ENCODE assay signal across 8 cellular contexts in genomic region chr13:32586022-32586900, GRCh38. TPM values are rescaled to one million over a fixed set of nuclear protein-coding genes. Genes with fewer than 3 reads are reported as not detected.
DNase-seq lines count a peak whose midpoint lies in the region; ATAC-seq and TF ChIP-seq lines count a peak whose summit lies in the region.

A gene with protein sequence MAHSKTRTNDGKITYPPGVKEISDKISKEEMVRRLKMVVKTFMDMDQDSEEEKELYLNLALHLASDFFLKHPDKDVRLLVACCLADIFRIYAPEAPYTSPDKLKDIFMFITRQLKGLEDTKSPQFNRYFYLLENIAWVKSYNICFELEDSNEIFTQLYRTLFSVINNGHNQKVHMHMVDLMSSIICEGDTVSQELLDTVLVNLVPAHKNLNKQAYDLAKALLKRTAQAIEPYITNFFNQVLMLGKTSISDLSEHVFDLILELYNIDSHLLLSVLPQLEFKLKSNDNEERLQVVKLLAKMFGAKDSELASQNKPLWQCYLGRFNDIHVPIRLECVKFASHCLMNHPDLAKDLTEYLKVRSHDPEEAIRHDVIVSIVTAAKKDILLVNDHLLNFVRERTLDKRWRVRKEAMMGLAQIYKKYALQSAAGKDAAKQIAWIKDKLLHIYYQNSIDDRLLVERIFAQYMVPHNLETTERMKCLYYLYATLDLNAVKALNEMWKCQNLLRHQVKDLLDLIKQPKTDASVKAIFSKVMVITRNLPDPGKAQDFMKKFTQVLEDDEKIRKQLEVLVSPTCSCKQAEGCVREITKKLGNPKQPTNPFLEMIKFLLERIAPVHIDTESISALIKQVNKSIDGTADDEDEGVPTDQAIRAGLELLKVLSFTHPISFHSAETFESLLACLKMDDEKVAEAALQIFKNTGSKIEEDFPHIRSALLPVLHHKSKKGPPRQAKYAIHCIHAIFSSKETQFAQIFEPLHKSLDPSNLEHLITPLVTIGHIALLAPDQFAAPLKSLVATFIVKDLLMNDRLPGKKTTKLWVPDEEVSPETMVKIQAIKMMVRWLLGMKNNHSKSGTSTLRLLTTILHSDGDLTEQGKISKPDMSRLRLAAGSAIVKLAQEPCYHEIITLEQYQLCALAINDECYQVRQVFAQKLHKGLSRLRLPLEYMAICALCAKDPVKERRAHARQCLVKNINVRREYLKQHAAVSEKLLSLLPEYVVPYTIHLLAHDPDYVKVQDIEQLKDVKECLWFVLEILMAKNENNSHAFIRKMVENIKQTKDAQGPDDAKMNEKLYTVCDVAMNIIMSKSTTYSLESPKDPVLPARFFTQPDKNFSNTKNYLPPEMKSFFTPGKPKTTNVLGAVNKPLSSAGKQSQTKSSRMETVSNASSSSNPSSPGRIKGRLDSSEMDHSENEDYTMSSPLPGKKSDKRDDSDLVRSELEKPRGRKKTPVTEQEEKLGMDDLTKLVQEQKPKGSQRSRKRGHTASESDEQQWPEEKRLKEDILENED (N-terminal part only) (plus strand): TSS chr13:32586452. CDS start chr13:32648773, 62,321 bp downstream.

- H3K4me1 ChIP-seq in BE2C (no peaks in the 10 kb centered on the region), colonic mucosa (no peaks in the 10 kb centered on the region)

- H3K36me3 ChIP-seq in BE2C (no peaks in the 10 kb centered on the region; the same call in 1 of the 2 replicates), colonic mucosa (no peaks in the 10 kb centered on the region)

- H3K9me3 ChIP-seq in BE2C (no peaks in the 10 kb centered on the region), colonic mucosa (no peaks in the 10 kb centered on the region)

- ATAC-seq in HG03442 (IDR thresholded peaks at IDR 0.05; ENCODE audit: unreplicated experiment): peak; percentile 81

- TF ChIP-seq CTCF in BE2C (IDR thresholded peaks at IDR 0.05; ENCODE audit: low read depth, low read length) (peak; percentile 58), colonic mucosa (IDR thresholded peaks at IDR 0.05) (peak; percentile 65)

- H3K27ac ChIP-seq in colonic mucosa: peak within 1 kb of the TSS; percentile 94

- intact Hi-C loops in colonic mucosa (cut with DNase I): loop anchor here (5.0 to 10.0 kb wide), 4 partner anchors 51 to 956 kb away; no protein-coding TSS in a partner anchor

- peak within 1 kb of the TSS; percentile 80 to 86 for H3K9ac ChIP-seq in colonic mucosa (ENCODE audit: low read depth in 2 of 2, low read length in 2 of 2)

- peak within 1 kb of the TSS; percentile 92 for H3K4me3 ChIP-seq in BE2C (ENCODE audit: low read depth, low read length)
- peak within 1 kb of the TSS; percentile 73 for H3K4me3 ChIP-seq in colonic mucosa

- H3K27me3 ChIP-seq in BE2C: no peaks in the 10 kb centered on the region
- H3K27me3 ChIP-seq in colonic mucosa: no peaks in the 10 kb centered on the region

- DNase-seq in BE2C (peak; percentile 96), GM19238 (ENCODE audit: insufficient read length, low spot score) (peak; percentile 81), NCI-H524 (lab: John Stamatoyannopoulos, UW) (peak; percentile 90), colonic mucosa (peak; percentile 94), kidney tubule cell (ENCODE audit: low spot score) (peak; percentile 96)
- DNase-seq in activated CD4-positive, alpha-beta T cell treated with anti-CD3 and anti-CD28 coated beads for 4 hours: peak; percentile 92 to 93
- peak; percentile 83 to 95 (median 88) for DNase-seq in stimulated activated CD4-positive, alpha-beta T cell treated with anti-CD3 and anti-CD28 coated beads, Interleukin-1b, Interleukin-23, amount 100 ng/mL, for 24 hours (ENCODE audit: low read depth in 4 of 4, low spot score in 1 of 4)

RNA-seq across cellular contexts. Expression of the gene that starts here (rescaled TPM):
- 9.2 TPM for polyA plus RNA-seq in BE2C (2012; ENCODE audit: insufficient read depth, insufficient read length, low read depth)
- 10 to 100 TPM; 34.0 to 37.0 TPM for total RNA-seq in colonic mucosa

Comparison
In these comparisons a context has a peak if more than half of its experiments do, and no peak if none do; other contexts are left out.
1. Peak in every context shown above with its lines: DNase-seq, ATAC-seq, H3K4me3 ChIP-seq and H3K27ac ChIP-seq.